ENCODE assay signal across 14 cellular contexts in the genomic region with DNA sequence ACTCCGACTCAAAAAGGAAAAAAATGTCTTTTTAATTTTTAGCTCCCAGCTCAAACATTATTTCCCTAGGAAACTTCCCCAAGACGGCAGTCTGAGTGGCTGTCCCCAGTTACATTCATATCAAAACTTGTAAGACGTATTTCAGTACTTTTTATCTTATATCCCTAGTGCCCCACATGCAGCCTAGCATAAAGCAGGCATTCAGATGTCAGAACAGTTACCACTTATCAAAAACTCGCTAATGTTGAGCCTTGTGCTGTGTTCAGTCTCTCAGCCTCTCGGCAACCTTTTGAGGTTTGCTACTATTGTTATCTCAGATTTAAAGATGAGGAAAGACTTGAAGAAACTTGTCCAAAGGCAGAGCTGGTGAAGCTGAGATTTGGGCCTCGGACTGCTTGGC. TPM values are rescaled to one million over a fixed set of nuclear protein-coding genes. Genes with fewer than 3 reads are reported as not detected.
DNase-seq lines count a peak whose midpoint lies in the region; ATAC-seq and TF ChIP-seq lines count a peak whose summit lies in the region.
"Had no signal": no experiment of that assay in that cellular context is flagged by ENCODE, and none has a peak within 500 bp of the region (broad histone marks: within the 10 kb centered on the region; RNA-seq: fewer than 3 reads in every experiment).

No MANE protein-coding gene starts in this region.

- H3K9me3 ChIP-seq in testis, result no peaks in the 10 kb centered on the region

- peak; percentile 48 for ATAC-seq in activated T-helper 17 cell treated with anti-CD3 and anti-CD28 coated beads, Interleukin-2, amount 50 U/mL, for 72 hours (replicated peaks)
- ATAC-seq: CD8-positive, alpha-beta T cell; HCT116 had no signal

- H3K4me3 ChIP-seq in testis, result no peak overlapping the region
- H3K4me3 ChIP-seq: GM23248 had no signal

- no peak for TF ChIP-seq POLR2A in testis (IDR thresholded peaks at IDR 0.05)

- peaks cover 72% of the 10 kb centered on the region for H3K36me3 Mint-ChIP-seq in activated naive CD4-positive, alpha-beta T cell treated with anti-CD3 and anti-CD28 coated beads, Interleukin-2, amount 10 ng/mL, durations not matched to agents 7 days and 5 days
- H3K36me3 Mint-ChIP-seq in activated naive CD4-positive, alpha-beta T cell treated with anti-CD3 and anti-CD28 coated beads for 36 hours (ENCODE audit: low read depth), result peaks cover 51% of the 10 kb centered on the region
- peaks cover 100% of the 10 kb centered on the region for H3K36me3 Mint-ChIP-seq in activated T-helper 17 cell treated with anti-CD3 and anti-CD28 coated beads, Interleukin-2, amount 50 U/mL, for 72 hours (ENCODE audit: low read depth)
- peaks cover 47% of the 10 kb centered on the region for H3K36me3 Mint-ChIP-seq in endothelial cell (ENCODE audit: low read depth, unreplicated experiment)

- CTCF ChIA-PET in activated naive CD4-positive, alpha-beta T cell treated with anti-CD3 and anti-CD28 coated beads, Interleukin-2, amount 10 ng/mL, durations not matched to agents 7 days and 5 days (lab: Charles Lee), result interaction anchor here (1.1 to 1.8 kb wide), 2 partner anchors 11 to 218 kb away, joined by 4 to 6 read pairs; a partner anchor contains a TSS
- CTCF ChIA-PET in activated naive CD4-positive, alpha-beta T cell treated with anti-CD3 and anti-CD28 coated beads for 36 hours (lab: Charles Lee), result interaction anchor here (2.1 kb wide), 1 partner anchor 10 kb away, joined by 6 read pairs; a partner anchor contains a TSS

- intact Hi-C loops in activated naive CD4-positive, alpha-beta T cell treated with anti-CD3 and anti-CD28 coated beads for 36 hours (cut with micrococcal nuclease), result no loop called here
- intact Hi-C loops in testis (cut with DNase I; ENCODE audit: low total_unique reads), result no loop called here

- no peaks in the 10 kb centered on the region for H3K36me3 ChIP-seq in testis (ENCODE audit: low read depth, missing control alignments)

- H3K27ac Mint-ChIP-seq in activated naive CD4-positive, alpha-beta T cell treated with anti-CD3 and anti-CD28 coated beads, Interleukin-2, amount 10 ng/mL, durations not matched to agents 7 days and 5 days, result peak overlapping the region; percentile 42
- no peak overlapping the region for H3K27ac Mint-ChIP-seq in activated naive CD4-positive, alpha-beta T cell treated with anti-CD3 and anti-CD28 coated beads for 36 hours
- no peak overlapping the region for H3K27ac Mint-ChIP-seq in activated T-helper 17 cell treated with anti-CD3 and anti-CD28 coated beads, Interleukin-2, amount 50 U/mL, for 72 hours
- H3K27ac Mint-ChIP-seq in endothelial cell (ENCODE audit: unreplicated experiment), result no peak overlapping the region
- H3K27ac Mint-ChIP-seq: CD8-positive, alpha-beta T cell had no signal

- H3K4me1 Mint-ChIP-seq in activated naive CD4-positive, alpha-beta T cell treated with anti-CD3 and anti-CD28 coated beads, Interleukin-2, amount 10 ng/mL, durations not matched to agents 7 days and 5 days, result peaks cover 20% of the 10 kb centered on the region
- H3K4me1 Mint-ChIP-seq in activated naive CD4-positive, alpha-beta T cell treated with anti-CD3 and anti-CD28 coated beads for 36 hours (ENCODE audit: low read depth), result peaks cover 16% of the 10 kb centered on the region
- peaks cover 12% of the 10 kb centered on the region for H3K4me1 Mint-ChIP-seq in activated T-helper 17 cell treated with anti-CD3 and anti-CD28 coated beads, Interleukin-2, amount 50 U/mL, for 72 hours
- no peaks in the 10 kb centered on the region for H3K4me1 Mint-ChIP-seq in endothelial cell (ENCODE audit: unreplicated experiment)

- no peak for DNase-seq in activated naive CD4-positive, alpha-beta T cell treated with anti-CD3 and anti-CD28 coated beads, Interleukin-2, amount 10 ng/mL, durations not matched to agents 7 days and 5 days
- DNase-seq in activated naive CD4-positive, alpha-beta T cell treated with anti-CD3 and anti-CD28 coated beads for 36 hours, result no peak
- no peak for DNase-seq in endothelial cell (ENCODE audit: low spot score)
- peak; percentile 62 for DNase-seq in testis
- no peak for DNase-seq in T1000 (lab: John Stamatoyannopoulos, UW)
- no peak for DNase-seq in anterior cingulate cortex (lab: John Stamatoyannopoulos, UW)
- DNase-seq: CD8-positive, alpha-beta T cell; COR-L47; DMS53; GF-D8; GM23248 had no signal

- 73 to 79% methylated on average over 6 of the region's 6 CpGs for WGBS in testis, 2 donors

- H3K27me3 Mint-ChIP-seq in activated naive CD4-positive, alpha-beta T cell treated with anti-CD3 and anti-CD28 coated beads, Interleukin-2, amount 10 ng/mL, durations not matched to agents 7 days and 5 days, result no peaks in the 10 kb centered on the region
- H3K27me3 Mint-ChIP-seq in activated naive CD4-positive, alpha-beta T cell treated with anti-CD3 and anti-CD28 coated beads for 36 hours (ENCODE audit: low read depth), result no peaks in the 10 kb centered on the region
- no peaks in the 10 kb centered on the region for H3K27me3 Mint-ChIP-seq in activated T-helper 17 cell treated with anti-CD3 and anti-CD28 coated beads, Interleukin-2, amount 50 U/mL, for 72 hours
- H3K27me3 Mint-ChIP-seq in endothelial cell (ENCODE audit: unreplicated experiment), result peaks cover 4% of the 10 kb centered on the region

- H3K27ac ChIP-seq in testis, result peak overlapping the region in 1 of 2 donors; percentile 53
- H3K27ac ChIP-seq: GM23248, HL-60 had no signal

- no peak overlapping the region for H3K4me3 Mint-ChIP-seq in activated naive CD4-positive, alpha-beta T cell treated with anti-CD3 and anti-CD28 coated beads, Interleukin-2, amount 10 ng/mL, durations not matched to agents 7 days and 5 days
- no peak overlapping the region for H3K4me3 Mint-ChIP-seq in activated naive CD4-positive, alpha-beta T cell treated with anti-CD3 and anti-CD28 coated beads for 36 hours
- H3K4me3 Mint-ChIP-seq in activated T-helper 17 cell treated with anti-CD3 and anti-CD28 coated beads, Interleukin-2, amount 50 U/mL, for 72 hours, result no peak overlapping the region
- H3K4me3 Mint-ChIP-seq in endothelial cell (ENCODE audit: unreplicated experiment), result peak overlapping the region; percentile 37
- H3K4me3 Mint-ChIP-seq: CD8-positive, alpha-beta T cell had no signal

- peaks cover 34% of the 10 kb centered on the region for H3K4me1 ChIP-seq in testis

- no peaks in the 10 kb centered on the region for H3K9me3 Mint-ChIP-seq in activated naive CD4-positive, alpha-beta T cell treated with anti-CD3 and anti-CD28 coated beads, Interleukin-2, amount 10 ng/mL, durations not matched to agents 7 days and 5 days
- no peaks in the 10 kb centered on the region for H3K9me3 Mint-ChIP-seq in activated naive CD4-positive, alpha-beta T cell treated with anti-CD3 and anti-CD28 coated beads for 36 hours
- H3K9me3 Mint-ChIP-seq in activated T-helper 17 cell treated with anti-CD3 and anti-CD28 coated beads, Interleukin-2, amount 50 U/mL, for 72 hours, result no peaks in the 10 kb centered on the region
- H3K9me3 Mint-ChIP-seq in endothelial cell (ENCODE audit: unreplicated experiment), result no peaks in the 10 kb centered on the region
- H3K9me3 Mint-ChIP-seq: CD8-positive, alpha-beta T cell had no signal

- no peak for TF ChIP-seq CTCF in endothelial cell (IDR thresholded peaks at IDR 0.05; ENCODE audit: unreplicated experiment)
- TF ChIP-seq CTCF in testis (IDR thresholded peaks at IDR 0.05), result no peak

- H3K27me3 ChIP-seq in testis, result no peaks in the 10 kb centered on the region

RNA-seq across cellular contexts. Expression of a gene that starts 6.6 kb away (rescaled TPM):
- total RNA-seq in activated naive CD4-positive, alpha-beta T cell treated with anti-CD3 and anti-CD28 coated beads for 36 hours, result 10 to 100 TPM; 13.1 to 15.3 TPM
- 10 to 100 TPM; 22.6 to 32.2 TPM for total RNA-seq in activated T-helper 17 cell treated with anti-CD3 and anti-CD28 coated beads, Interleukin-2, amount 50 U/mL, for 72 hours
- 48.9 TPM for total RNA-seq in endothelial cell (ENCODE audit: unreplicated experiment)
- 100 to 1,000 TPM; 128 to 134 TPM for total RNA-seq in testis
- polyA plus RNA-seq in testis (ENCODE audit: insufficient read depth, low read depth, low replicate concordance), result 178 TPM

RNA-seq across cellular contexts. Expression of a gene that starts 11.1 kb away (rescaled TPM):
- total RNA-seq in activated naive CD4-positive, alpha-beta T cell treated with anti-CD3 and anti-CD28 coated beads for 36 hours, result 100 to 1,000 TPM; 205 to 212 TPM
- total RNA-seq in activated T-helper 17 cell treated with anti-CD3 and anti-CD28 coated beads, Interleukin-2, amount 50 U/mL, for 72 hours, result 100 to 1,000 TPM; 127 to 174 TPM
- total RNA-seq in endothelial cell (ENCODE audit: unreplicated experiment) (62.2 TPM), testis (10 to 100 TPM; 91.0 to 91.1 TPM)
- polyA plus RNA-seq in testis (ENCODE audit: insufficient read depth, low read depth, low replicate concordance), result 121 TPM

RNA-seq across cellular contexts. Expression of a gene that starts 32.1 kb away (rescaled TPM):
- total RNA-seq in activated naive CD4-positive, alpha-beta T cell treated with anti-CD3 and anti-CD28 coated beads for 36 hours, result 10 to 100 TPM; 19.5 to 21.8 TPM
- 100 to 1,000 TPM in 1 of 2 donors, 10 to 100 TPM in 1; 47.4 to 114 TPM for total RNA-seq in activated T-helper 17 cell treated with anti-CD3 and anti-CD28 coated beads, Interleukin-2, amount 50 U/mL, for 72 hours
- total RNA-seq in endothelial cell (ENCODE audit: unreplicated experiment), result 27.6 TPM
- 10 to 100 TPM; 31.1 to 36.1 TPM for total RNA-seq in testis
- 20.0 TPM for polyA plus RNA-seq in testis (ENCODE audit: insufficient read depth, low read depth, low replicate concordance)
